ENCODE assay signal across 20 cellular contexts in the genomic region with DNA sequence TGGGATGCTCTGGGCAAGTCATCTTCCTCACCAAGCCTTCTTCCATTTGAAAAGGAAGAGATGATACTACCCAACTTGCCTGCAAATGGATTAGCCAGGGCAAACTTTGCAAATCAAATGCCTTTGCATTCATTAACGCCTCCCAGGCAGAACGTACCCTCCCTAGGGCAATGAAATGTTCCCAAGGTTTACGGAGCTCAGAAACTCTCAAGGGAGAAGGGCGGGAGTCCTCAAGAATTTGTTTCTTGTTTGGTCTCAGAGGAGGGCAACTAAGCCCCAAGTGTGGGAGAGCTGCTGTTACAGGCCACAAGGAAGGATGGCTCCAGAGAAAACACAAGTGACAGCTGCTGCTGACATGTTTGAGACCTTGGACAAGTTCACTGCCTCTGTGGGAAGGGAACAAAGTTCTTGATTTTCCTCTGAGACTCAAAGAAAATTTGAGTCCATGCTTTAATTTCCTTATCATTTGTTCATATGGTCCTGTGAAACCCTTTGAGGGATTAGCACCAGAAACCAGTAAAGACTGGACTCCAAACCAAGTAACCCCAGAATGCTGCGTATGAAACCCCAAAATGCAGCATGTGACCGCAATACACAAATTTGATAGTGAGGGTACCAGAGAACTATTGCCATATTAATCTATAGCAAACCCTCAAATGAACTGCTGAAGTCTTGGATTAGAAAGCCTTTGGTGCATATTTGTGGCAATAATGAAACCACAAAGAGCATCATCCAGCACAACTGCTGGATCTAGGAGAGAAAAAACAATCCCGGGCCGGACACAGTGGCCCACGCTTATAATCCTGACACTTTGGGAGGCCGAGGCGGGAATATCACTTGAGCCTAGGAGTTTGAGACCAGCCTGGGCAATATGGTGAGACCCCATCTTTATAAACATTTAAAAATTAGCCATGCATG. TPM values are rescaled to one million over a fixed set of nuclear protein-coding genes. Genes with fewer than 3 reads are reported as not detected.
"Had no signal": no experiment of that assay in that cellular context is flagged by ENCODE, and none has a peak within 500 bp of the region (broad histone marks: within the 10 kb centered on the region; RNA-seq: fewer than 3 reads in every experiment).

No MANE protein-coding gene starts in this region.

- H3K9me3 ChIP-seq: ascending aorta, esophagus squamous epithelium, neutrophil, thyroid gland, uterus had no signal

- H2AFZ ChIP-seq: parathyroid adenoma had no signal

- H3K9ac ChIP-seq: parathyroid adenoma had no signal

- H3K4me1 ChIP-seq: ascending aorta, esophagus squamous epithelium, thyroid gland, uterus had no signal

- H3K9me3 Mint-ChIP-seq: activated T-helper 1 cell treated with anti-CD3 and anti-CD28 coated beads, Interleukin-12 subunit alpha, Interleukin-12 subunit beta, Interleukin-2, Interleukin-4 antibody, amounts not matched to agents 30 ng/mL and 10 ng/mL and 1 ng/mL, durations not matched to agents 14 hours and 24 hours and 36 hours; naive thymus-derived CD4-positive, alpha-beta T cell; stimulated activated memory B cell treated with anti-CD40 and anti-IgM and Interleukin-4, amounts not matched to agents 10 μg/mL and 1 μg/mL and 100 μg/mL, for 72 hours; T-helper 2 cell treated with Interferon-gamma antibody and Interleukin-4, amounts not matched to agents 5 μg/mL and 100 μg/mL, for 36 hours had no signal

- H3K27ac ChIP-seq: ascending aorta, cardiac muscle cell, esophagus squamous epithelium, neutrophil, thyroid gland, uterus had no signal

- H3K27me3 ChIP-seq: ascending aorta, cardiac muscle cell, thyroid gland, uterus had no signal

- H3K36me3 ChIP-seq: ascending aorta, cardiac muscle cell, esophagus squamous epithelium, neutrophil, thyroid gland, uterus had no signal

- H3K4me3 Mint-ChIP-seq: activated T-helper 1 cell treated with anti-CD3 and anti-CD28 coated beads, Interleukin-12 subunit alpha, Interleukin-12 subunit beta, Interleukin-2, Interleukin-4 antibody, amounts not matched to agents 30 ng/mL and 10 ng/mL and 1 ng/mL, durations not matched to agents 14 hours and 24 hours and 36 hours; naive thymus-derived CD4-positive, alpha-beta T cell; stimulated activated memory B cell treated with anti-CD40 and anti-IgM and Interleukin-4, amounts not matched to agents 10 μg/mL and 1 μg/mL and 100 μg/mL, for 72 hours; T-helper 2 cell treated with Interferon-gamma antibody and Interleukin-4, amounts not matched to agents 5 μg/mL and 100 μg/mL, for 36 hours had no signal

- FAIRE-seq: endothelial cell of umbilical vein, islet of Langerhans had no signal

- H3K36me3 Mint-ChIP-seq: naive thymus-derived CD4-positive, alpha-beta T cell; stimulated activated memory B cell treated with anti-CD40 and anti-IgM and Interleukin-4, amounts not matched to agents 10 μg/mL and 1 μg/mL and 100 μg/mL, for 72 hours had no signal

- DNase-seq: activated CD4-positive, alpha-beta T cell treated with anti-CD3 and anti-CD28 coated beads, Interleukin-2, amount 50 U/mL, for 1 hour; activated CD8-positive, alpha-beta memory T cell treated with anti-CD3 and anti-CD28 coated beads for 24 hours; activated naive CD4-positive, alpha-beta T cell treated with Interleukin-2 at 50 U/mL for 16 hours; esophagus squamous epithelium; foreskin fibroblast; left colon; naive thymus-derived CD4-positive, alpha-beta T cell; stimulated activated CD4-positive, alpha-beta T cell treated with anti-CD3 and anti-CD28 coated beads, Interleukin-2, amount 100 ng/mL, for 48 hours; thyroid gland; uterus had no signal

- H3K4me3 ChIP-seq: ascending aorta, cardiac muscle cell, esophagus squamous epithelium, lung, thyroid gland, uterus had no signal

- H3K4me1 Mint-ChIP-seq: stimulated activated memory B cell treated with anti-CD40 and anti-IgM and Interleukin-4, amounts not matched to agents 10 μg/mL and 1 μg/mL and 100 μg/mL, for 72 hours had no signal

- H3K27ac Mint-ChIP-seq: activated T-helper 1 cell treated with anti-CD3 and anti-CD28 coated beads, Interleukin-12 subunit alpha, Interleukin-12 subunit beta, Interleukin-2, Interleukin-4 antibody, amounts not matched to agents 30 ng/mL and 10 ng/mL and 1 ng/mL, durations not matched to agents 14 hours and 24 hours and 36 hours; naive thymus-derived CD4-positive, alpha-beta T cell; stimulated activated memory B cell treated with anti-CD40 and anti-IgM and Interleukin-4, amounts not matched to agents 10 μg/mL and 1 μg/mL and 100 μg/mL, for 72 hours; T-helper 2 cell treated with Interferon-gamma antibody and Interleukin-4, amounts not matched to agents 5 μg/mL and 100 μg/mL, for 36 hours had no signal

RNA-seq across cellular contexts. Expression of gene SPTB, which starts 22.9 kb away (rescaled TPM):
- total RNA-seq: activated T-helper 1 cell treated with anti-CD3 and anti-CD28 coated beads, Interleukin-12 subunit alpha, Interleukin-12 subunit beta, Interleukin-2, Interleukin-4 antibody, amounts not matched to agents 30 ng/mL and 10 ng/mL and 1 ng/mL, durations not matched to agents 14 hours and 24 hours and 36 hours had no signal
- polyA plus RNA-seq: naive thymus-derived CD4-positive, alpha-beta T cell had no signal
